ENCODE assay signal across 19 cellular contexts in the genomic region with DNA sequence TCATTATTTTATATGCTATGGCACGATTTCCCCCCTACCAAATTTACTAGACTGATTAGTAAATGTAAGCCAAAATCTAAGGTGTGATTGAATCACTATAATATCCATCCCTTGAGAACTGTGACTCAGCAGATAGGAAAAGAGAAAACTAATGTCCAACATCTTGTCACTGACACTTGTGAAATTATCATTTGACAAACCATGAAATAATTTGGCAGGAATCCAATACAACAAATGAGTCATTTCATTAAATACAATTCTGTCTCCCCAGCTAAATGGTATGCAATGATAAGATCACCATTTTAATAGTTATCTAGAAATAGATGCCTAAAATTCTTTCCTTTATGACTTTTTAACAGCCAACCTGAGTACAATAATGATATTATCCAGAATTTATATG.
"Had no signal": no experiment of that assay in that cellular context is flagged by ENCODE, and none has a peak within 500 bp of the region (broad histone marks: within the 10 kb centered on the region; RNA-seq: fewer than 3 reads in every experiment).

No MANE protein-coding gene starts in this region.

- H3K4me1 Mint-ChIP-seq: activated naive CD8-positive, alpha-beta T cell treated with anti-CD3 and anti-CD28 coated beads, Interleukin-2, amount 50 U/mL, for 24 hours; immature natural killer cell; naive thymus-derived CD4-positive, alpha-beta T cell; T-cell had no signal

- H3K27ac Mint-ChIP-seq: activated naive CD4-positive, alpha-beta T cell treated with anti-CD3 and anti-CD28 coated beads for 36 hours; activated naive CD8-positive, alpha-beta T cell treated with anti-CD3 and anti-CD28 coated beads, Interleukin-2, amount 50 U/mL, for 24 hours; immature natural killer cell; naive thymus-derived CD4-positive, alpha-beta T cell; T-cell had no signal

- H3K9me3 ChIP-seq: ascending aorta, colonic mucosa, heart left ventricle, ovary, sigmoid colon, stomach, testis, upper lobe of right lung had no signal

- H3K27me3 Mint-ChIP-seq: activated naive CD8-positive, alpha-beta T cell treated with anti-CD3 and anti-CD28 coated beads, Interleukin-2, amount 50 U/mL, for 24 hours; naive thymus-derived CD4-positive, alpha-beta T cell had no signal

- H3K27ac ChIP-seq: ascending aorta, colonic mucosa, ovary, sigmoid colon, stomach, testis, upper lobe of right lung had no signal

- H3K4me1 ChIP-seq: colonic mucosa, stomach, testis, upper lobe of right lung had no signal

- H3K36me3 Mint-ChIP-seq: immature natural killer cell; naive thymus-derived CD4-positive, alpha-beta T cell; T-cell had no signal

- H3K4me3 ChIP-seq: ascending aorta, colonic mucosa, heart left ventricle, lung, ovary, sigmoid colon, stomach, testis, upper lobe of right lung had no signal

- ATAC-seq: activated naive CD8-positive, alpha-beta T cell treated with anti-CD3 and anti-CD28 coated beads, Interleukin-2, amount 50 U/mL, for 24 hours; left colon; naive thymus-derived CD4-positive, alpha-beta T cell; T-cell; upper lobe of right lung had no signal

- H3K4me3 Mint-ChIP-seq: activated naive CD4-positive, alpha-beta T cell treated with anti-CD3 and anti-CD28 coated beads for 36 hours; activated naive CD8-positive, alpha-beta T cell treated with anti-CD3 and anti-CD28 coated beads, Interleukin-2, amount 50 U/mL, for 24 hours; immature natural killer cell; naive thymus-derived CD4-positive, alpha-beta T cell; T-cell had no signal

- DNase-seq: activated CD4-positive, CD25-positive, alpha-beta regulatory T cell treated with anti-CD3 and anti-CD28 coated beads, Interleukin-2, amount 50 U/mL, for 72 hours; activated naive CD4-positive, alpha-beta T cell treated with anti-CD3 and anti-CD28 coated beads for 36 hours; activated naive CD8-positive, alpha-beta T cell treated with anti-CD3 and anti-CD28 coated beads, Interleukin-2, amount 50 U/mL, for 24 hours; activated T-cell treated with anti-CD3 and anti-CD28 coated beads for 4 hours; colonic mucosa; heart left ventricle; immature natural killer cell; left colon; naive thymus-derived CD4-positive, alpha-beta T cell; ovary; sigmoid colon; stimulated activated CD4-positive, alpha-beta T cell treated with anti-CD3 and anti-CD28 coated beads, Interleukin-1b, Interleukin-23, amount 100 ng/mL, for 48 hours; stomach; T-cell; T-helper 9 cell; testis; upper lobe of right lung had no signal

- H3K9me3 Mint-ChIP-seq: activated naive CD4-positive, alpha-beta T cell treated with anti-CD3 and anti-CD28 coated beads for 36 hours had no signal

- H3K36me3 ChIP-seq: ascending aorta, colonic mucosa, heart left ventricle, ovary, sigmoid colon, stomach, upper lobe of right lung had no signal

- H3K27me3 ChIP-seq: ascending aorta, colonic mucosa, heart left ventricle, ovary, sigmoid colon, stomach, testis, upper lobe of right lung had no signal
